Comparison of ENCODE assay signal across 26 cellular contexts in the genomic region with DNA sequence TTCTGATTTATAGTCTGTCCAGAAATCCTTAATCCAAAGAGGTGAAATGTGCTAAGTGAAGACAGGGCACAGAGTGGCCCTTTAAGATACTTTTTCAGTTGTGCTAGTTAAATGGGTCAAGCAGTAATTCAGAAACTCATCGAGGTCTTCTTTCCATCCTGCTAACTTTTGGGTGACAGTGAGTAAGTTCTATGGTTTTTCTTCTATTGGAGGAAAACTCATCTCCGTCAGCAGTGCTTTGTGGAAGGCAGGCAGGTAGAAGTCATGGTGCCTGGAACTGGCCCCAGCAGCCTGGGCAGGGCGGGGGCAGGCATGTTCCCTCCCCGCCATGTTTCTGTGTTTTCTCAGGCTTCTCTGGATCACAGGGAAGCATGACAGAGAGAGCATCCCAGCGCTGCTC.
DNase-seq lines count a peak whose midpoint lies in the region; ATAC-seq and TF ChIP-seq lines count a peak whose summit lies in the region.
"Had no signal": no experiment of that assay in that cellular context is flagged by ENCODE, and none has a peak within 500 bp of the region (broad histone marks: within the 10 kb centered on the region; RNA-seq: fewer than 3 reads in every experiment).

No MANE protein-coding gene starts in this region.

- H3K27ac Mint-ChIP-seq in activated T-helper 17 cell treated with anti-CD3 and anti-CD28 coated beads, Interleukin-2, amount 50 U/mL, for 72 hours = no peak overlapping the region
- no peak overlapping the region for H3K27ac Mint-ChIP-seq in stimulated activated effector memory CD8-positive, alpha-beta T cell treated with anti-CD3 and anti-CD28 coated beads, Interleukin-12 subunit alpha, Interleukin-12 subunit beta, amount 100 ng/mL, for 72 hours
- H3K27ac Mint-ChIP-seq in activated CD8-positive, alpha-beta T cell treated with anti-CD3 and anti-CD28 coated beads for 36 hours = no peak overlapping the region
- H3K27ac Mint-ChIP-seq: B cell; CD14-positive monocyte; CD4-positive, alpha-beta memory T cell; CD4-positive, alpha-beta T cell; CD4-positive, CD25-positive, alpha-beta regulatory T cell; CD8-positive, alpha-beta memory T cell; CD8-positive, alpha-beta T cell had no signal

- no peak overlapping the region for H3K4me3 Mint-ChIP-seq in activated T-helper 17 cell treated with anti-CD3 and anti-CD28 coated beads, Interleukin-2, amount 50 U/mL, for 72 hours
- H3K4me3 Mint-ChIP-seq in stimulated activated effector memory CD8-positive, alpha-beta T cell treated with anti-CD3 and anti-CD28 coated beads, Interleukin-12 subunit alpha, Interleukin-12 subunit beta, amount 100 ng/mL, for 72 hours = no peak overlapping the region
- no peak overlapping the region for H3K4me3 Mint-ChIP-seq in activated CD8-positive, alpha-beta T cell treated with anti-CD3 and anti-CD28 coated beads for 36 hours
- H3K4me3 Mint-ChIP-seq: B cell; CD14-positive monocyte; CD4-positive, alpha-beta memory T cell; CD4-positive, alpha-beta T cell; CD4-positive, CD25-positive, alpha-beta regulatory T cell; CD8-positive, alpha-beta memory T cell; CD8-positive, alpha-beta T cell had no signal

- no peak for DNase-seq in stimulated activated effector memory CD8-positive, alpha-beta T cell treated with anti-CD3 and anti-CD28 coated beads, Interleukin-12 subunit alpha, Interleukin-12 subunit beta, amount 100 ng/mL, for 72 hours (ENCODE audit: low spot score in 2 of 2)
- DNase-seq in activated CD8-positive, alpha-beta T cell treated with anti-CD3 and anti-CD28 coated beads for 36 hours = no peak
- DNase-seq: 8988T; ACHN; AML-193; BE2C; C1 segment of cervical spinal cord; Caco-2; Calu3; CD4-positive, alpha-beta memory T cell; CD4-positive, alpha-beta T cell; CD4-positive, CD25-positive, alpha-beta regulatory T cell; CD8-positive, alpha-beta memory T cell; CD8-positive, alpha-beta T cell; COR-L47; DMS 273 treated with DMSO at 0.1 percent for 48 hours; DMS153; DMS53; DMS79 treated with DMSO at 0.1 percent for 48 hours; DND-41; EL had no signal

- peaks cover 32% of the 10 kb centered on the region for H3K36me3 Mint-ChIP-seq in activated T-helper 17 cell treated with anti-CD3 and anti-CD28 coated beads, Interleukin-2, amount 50 U/mL, for 72 hours (ENCODE audit: low read depth)
- H3K36me3 Mint-ChIP-seq in stimulated activated effector memory CD8-positive, alpha-beta T cell treated with anti-CD3 and anti-CD28 coated beads, Interleukin-12 subunit alpha, Interleukin-12 subunit beta, amount 100 ng/mL, for 72 hours = peaks cover 14% of the 10 kb centered on the region
- H3K36me3 Mint-ChIP-seq in activated CD8-positive, alpha-beta T cell treated with anti-CD3 and anti-CD28 coated beads for 36 hours (ENCODE audit: low read depth) = peaks cover 6% of the 10 kb centered on the region

- peaks cover 17% of the 10 kb centered on the region for H3K4me1 Mint-ChIP-seq in activated T-helper 17 cell treated with anti-CD3 and anti-CD28 coated beads, Interleukin-2, amount 50 U/mL, for 72 hours
- H3K4me1 Mint-ChIP-seq in stimulated activated effector memory CD8-positive, alpha-beta T cell treated with anti-CD3 and anti-CD28 coated beads, Interleukin-12 subunit alpha, Interleukin-12 subunit beta, amount 100 ng/mL, for 72 hours = peaks cover 24% of the 10 kb centered on the region
- peaks cover 3% of the 10 kb centered on the region for H3K4me1 Mint-ChIP-seq in activated CD8-positive, alpha-beta T cell treated with anti-CD3 and anti-CD28 coated beads for 36 hours (ENCODE audit: low read depth)

- CTCF ChIA-PET in activated CD8-positive, alpha-beta T cell treated with anti-CD3 and anti-CD28 coated beads for 36 hours (lab: Charles Lee) = no interaction called here

- TF ChIP-seq CTCF in activated CD8-positive, alpha-beta T cell treated with anti-CD3 and anti-CD28 coated beads for 36 hours (IDR thresholded peaks at IDR 0.05) = no peak

- no peaks in the 10 kb centered on the region for H3K27me3 Mint-ChIP-seq in activated T-helper 17 cell treated with anti-CD3 and anti-CD28 coated beads, Interleukin-2, amount 50 U/mL, for 72 hours
- H3K27me3 Mint-ChIP-seq in activated CD8-positive, alpha-beta T cell treated with anti-CD3 and anti-CD28 coated beads for 36 hours = no peaks in the 10 kb centered on the region
- H3K27me3 Mint-ChIP-seq: B cell; CD4-positive, alpha-beta memory T cell; CD4-positive, alpha-beta T cell; CD4-positive, CD25-positive, alpha-beta regulatory T cell; CD8-positive, alpha-beta memory T cell had no signal

- POLR2A ChIA-PET in activated CD8-positive, alpha-beta T cell treated with anti-CD3 and anti-CD28 coated beads for 36 hours (lab: Charles Lee) = no interaction called here

- ATAC-seq in activated T-helper 17 cell treated with anti-CD3 and anti-CD28 coated beads, Interleukin-2, amount 50 U/mL, for 72 hours (replicated peaks) = peak; percentile 21
- ATAC-seq in stimulated activated effector memory CD8-positive, alpha-beta T cell treated with anti-CD3 and anti-CD28 coated beads, Interleukin-12 subunit alpha, Interleukin-12 subunit beta, amount 100 ng/mL, for 72 hours = peak; percentile 54
- no peak for ATAC-seq in activated CD8-positive, alpha-beta T cell treated with anti-CD3 and anti-CD28 coated beads for 36 hours
- ATAC-seq in HG03442 (IDR thresholded peaks at IDR 0.05; ENCODE audit: unreplicated experiment) = no peak
- ATAC-seq: A549; CD8-positive, alpha-beta T cell had no signal

- intact Hi-C loops in activated CD8-positive, alpha-beta T cell treated with anti-CD3 and anti-CD28 coated beads for 36 hours (cut with micrococcal nuclease) = no loop called here

- no peaks in the 10 kb centered on the region for H3K9me3 Mint-ChIP-seq in activated T-helper 17 cell treated with anti-CD3 and anti-CD28 coated beads, Interleukin-2, amount 50 U/mL, for 72 hours
- no peaks in the 10 kb centered on the region for H3K9me3 Mint-ChIP-seq in stimulated activated effector memory CD8-positive, alpha-beta T cell treated with anti-CD3 and anti-CD28 coated beads, Interleukin-12 subunit alpha, Interleukin-12 subunit beta, amount 100 ng/mL, for 72 hours
- H3K9me3 Mint-ChIP-seq in activated CD8-positive, alpha-beta T cell treated with anti-CD3 and anti-CD28 coated beads for 36 hours = no peaks in the 10 kb centered on the region
- H3K9me3 Mint-ChIP-seq: CD4-positive, alpha-beta memory T cell; CD4-positive, alpha-beta T cell; CD4-positive, CD25-positive, alpha-beta regulatory T cell; CD8-positive, alpha-beta memory T cell; CD8-positive, alpha-beta T cell had no signal

Comparison
In these comparisons a context has a peak if more than half of its experiments do, and no peak if none do; other contexts are left out.
1. ATAC-seq: peak in activated T-helper 17 cell treated with anti-CD3 and anti-CD28 coated beads, Interleukin-2, amount 50 U/mL, for 72 hours (single experiment) and stimulated activated effector memory CD8-positive, alpha-beta T cell treated with anti-CD3 and anti-CD28 coated beads, Interleukin-12 subunit alpha, Interleukin-12 subunit beta, amount 100 ng/mL, for 72 hours (single experiment); none in activated CD8-positive, alpha-beta T cell treated with anti-CD3 and anti-CD28 coated beads for 36 hours (single experiment) and HG03442 (single experiment).